In the genomic region with DNA sequence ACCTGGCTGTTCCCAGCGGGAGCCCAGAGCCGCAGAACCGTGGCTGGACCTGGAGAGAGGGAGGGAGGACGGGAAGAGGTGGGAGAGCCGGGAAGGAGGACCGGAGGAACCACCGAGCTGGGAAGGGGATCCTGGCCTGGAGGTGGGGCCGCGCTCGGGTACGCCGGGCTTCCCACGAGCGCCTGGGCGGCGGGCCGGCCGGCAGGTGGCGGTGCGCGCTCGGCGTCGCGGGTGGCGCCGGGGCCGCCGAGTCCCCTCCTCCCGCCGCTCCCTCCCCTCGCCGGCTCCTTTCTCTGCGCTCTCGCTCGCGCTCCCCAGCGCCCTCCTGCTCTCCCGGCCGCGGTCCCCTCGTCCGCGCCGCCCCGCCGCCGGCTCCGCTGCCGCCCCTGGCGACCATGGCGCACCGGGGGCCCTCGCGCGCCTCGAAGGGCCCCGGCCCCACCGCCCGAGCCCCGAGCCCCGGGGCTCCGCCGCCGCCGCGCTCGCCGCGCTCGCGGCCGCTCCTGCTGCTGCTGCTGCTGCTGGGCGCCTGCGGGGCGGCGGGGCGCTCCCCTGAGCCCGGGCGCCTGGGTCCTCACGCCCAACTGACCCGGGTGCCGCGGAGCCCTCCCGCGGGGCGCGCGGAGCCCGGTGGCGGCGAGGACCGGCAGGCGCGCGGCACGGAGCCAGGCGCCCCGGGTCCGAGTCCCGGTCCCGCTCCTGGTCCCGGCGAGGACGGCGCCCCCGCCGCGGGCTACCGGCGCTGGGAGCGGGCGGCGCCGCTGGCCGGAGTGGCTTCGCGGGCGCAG, we compare ENCODE assay signal across 8 cellular contexts. TPM values are rescaled to one million over a fixed set of nuclear protein-coding genes. Genes with fewer than 3 reads are reported as not detected.
DNase-seq lines count a peak whose midpoint lies in the region; ATAC-seq and TF ChIP-seq lines count a peak whose summit lies in the region.

SORCS2 (plus strand) TSS at position 287 of the 788 bp plus-strand sequence.

- H3K27ac ChIP-seq in RWPE2 (ENCODE audit: poor library complexity, severe bottlenecking), result no peak within 1 kb of the TSS
- no peak within 1 kb of the TSS for H3K27ac ChIP-seq in adrenal gland
- no peak within 1 kb of the TSS for H3K27ac ChIP-seq in aorta (ENCODE audit: low read depth in 1 of 2, low read length in 2 of 2)

- H3K36me3 ChIP-seq in RWPE2 (ENCODE audit: low read depth), result no peaks in the 10 kb centered on the region
- no peaks in the 10 kb centered on the region for H3K36me3 ChIP-seq in adrenal gland (replicated peaks in 1 of 2)
- no peaks in the 10 kb centered on the region for H3K36me3 ChIP-seq in aorta (ENCODE audit: control insufficient read depth in 1 of 2, insufficient read depth in 2 of 2, low read length in 1 of 2)

- intact Hi-C loops in adrenal gland (cut with DNase I) (loop anchor here (5.0 kb wide), 4 partner anchors 105 to 530 kb away; no protein-coding TSS in a partner anchor), left ventricle myocardium superior (cut with micrococcal nuclease) (loop anchor here (10.0 kb wide), 1 partner anchor 102 kb away; no protein-coding TSS in a partner anchor), posterior vena cava (cut with DNase I) (loop anchor here (2.0 to 5.0 kb wide), 3 partner anchors 102 to 525 kb away; no protein-coding TSS in a partner anchor), aorta (cut with DNase I) (loop anchor here in 1 of 2 donors (2.0 to 5.0 kb wide), 2 partner anchors 102 to 145 kb away; no protein-coding TSS in a partner anchor)

- H3K9me3 ChIP-seq in RWPE2 (ENCODE audit: severe bottlenecking), result no peaks in the 10 kb centered on the region
- no peaks in the 10 kb centered on the region for H3K9me3 ChIP-seq in adrenal gland (replicated peaks in 1 of 3)
- H3K9me3 ChIP-seq in aorta (ENCODE audit: control insufficient read depth, low read length), result no peaks in the 10 kb centered on the region

- peak within 1 kb of the TSS; percentile 64 for H3K4me3 ChIP-seq in RWPE2 (ENCODE audit: severe bottlenecking)
- peak within 1 kb of the TSS in 1 of 4 donors; percentile 52 for H3K4me3 ChIP-seq in adrenal gland
- peak within 1 kb of the TSS; percentile 59 to 63 for H3K4me3 ChIP-seq in aorta (ENCODE audit: low read length in 2 of 2)

- TF ChIP-seq POLR2A in adrenal gland (IDR thresholded peaks at IDR 0.05), result no peak

- ATAC-seq in HG02970 (IDR thresholded peaks at IDR 0.05; ENCODE audit: low FRiP score, unreplicated experiment), result peak; percentile 55
- peak; percentile 81 for ATAC-seq in RWPE2 (ENCODE audit: low read depth)
- peak; percentile 91 for ATAC-seq in left ventricle myocardium superior
- peak; percentile 85 for ATAC-seq in aorta (ENCODE audit: low FRiP score)
- ATAC-seq in HG03039 (IDR thresholded peaks at IDR 0.05; ENCODE audit: unreplicated experiment), result no peak

- 0 to 1% (median 0%) methylated on average over 12 to 118 of the region's 119 CpGs for WGBS in adrenal gland, 4 donors
- WGBS in aorta, 2 donors, result 1% methylated on average over 31 to 119 of the region's 119 CpGs

- DNase-seq in EL (peak; percentile 65), RWPE2 (ENCODE audit: low spot score) (no peak), adrenal gland (peak; percentile 34 to 69 (median 65)), left ventricle myocardium superior (peak; percentile 86), posterior vena cava (ENCODE audit: low spot score) (peak; percentile 89), aorta (peak; percentile 71 to 88)

- H3K4me1 ChIP-seq in RWPE2 (ENCODE audit: insufficient read depth, poor library complexity, severe bottlenecking), result no peaks in the 10 kb centered on the region
- H3K4me1 ChIP-seq in adrenal gland (replicated peaks in 1 of 2), result no peaks in the 10 kb centered on the region
- H3K4me1 ChIP-seq in aorta (ENCODE audit: control insufficient read depth in 1 of 2, insufficient read depth in 2 of 2, low read length in 2 of 2), result no peaks in the 10 kb centered on the region

- TF ChIP-seq CTCF in RWPE2 (IDR thresholded peaks at IDR 0.05; ENCODE audit: poor library complexity, severe bottlenecking), result peak; percentile 92
- peak in 4 of 6 experiments; percentile 26 to 88 (median 80) for TF ChIP-seq CTCF in adrenal gland (IDR thresholded peaks at IDR 0.05)

- peaks cover 32% of the 10 kb centered on the region for H3K27me3 ChIP-seq in RWPE2 (ENCODE audit: insufficient read depth, poor library complexity, severe bottlenecking)
- peaks cover 23% of the 10 kb centered on the region for H3K27me3 ChIP-seq in adrenal gland
- no peaks in the 10 kb centered on the region for H3K27me3 ChIP-seq in aorta (ENCODE audit: control insufficient read depth in 1 of 2, insufficient read depth in 2 of 2, low read length in 1 of 2)

RNA-seq across cellular contexts. Expression of gene SORCS2, which starts in this region (rescaled TPM):
- total RNA-seq in adrenal gland (10 to 100 TPM in 1 of 8 donors, 1 to 10 TPM in 7; 1.1 to 15.5 (median 1.9) TPM), left ventricle myocardium superior (1.5 TPM), posterior vena cava (10 to 100 TPM in 1 of 2 donors, 1 to 10 TPM in 1; 5.0 to 11.9 TPM), aorta (1 to 10 TPM; 2.3 to 8.4 TPM)
- polyA plus RNA-seq in adrenal gland (1 to 10 TPM in 2 of 3 donors, under 1 TPM in 1; 0.67 to 1.3 (median 1.3) TPM), aorta (1 to 10 TPM in 1 of 2 donors, under 1 TPM in 1; 0.05 to 1.4 TPM)
